Comparison of ENCODE assay signal across 8 cellular contexts in genomic region chr6:13874191-13874549, GRCh38. TPM values are rescaled to one million over a fixed set of nuclear protein-coding genes. Genes with fewer than 3 reads are reported as not detected.
DNase-seq lines count a peak whose midpoint lies in the region; ATAC-seq, FAIRE-seq and TF ChIP-seq lines count a peak whose summit lies in the region.

No MANE protein-coding gene starts in this region.

- H3K27ac ChIP-seq in heart right ventricle (no peak overlapping the region), astrocyte (ENCODE audit: low read depth, low read length) (no peak overlapping the region), mesodermal cell (ENCODE audit: low read depth, low read length, severe bottlenecking) (no peak overlapping the region), vagina (no peak overlapping the region)

- ATAC-seq in heart right ventricle (no peak), left cardiac atrium (no peak), HG02870 (IDR thresholded peaks at IDR 0.05; ENCODE audit: unreplicated experiment) (no peak)

- H2AFZ ChIP-seq in astrocyte (ENCODE audit: low read depth, low read length): peak overlapping the region; percentile 91

- peaks cover 0 to 2% (median 0%) of the 10 kb centered on the region in 7 donors for H3K27me3 ChIP-seq in heart right ventricle
- H3K27me3 ChIP-seq in astrocyte (ENCODE audit: insufficient read depth, low read length): peaks cover 3% of the 10 kb centered on the region
- no peaks in the 10 kb centered on the region for H3K27me3 ChIP-seq in vagina

- H3K9me3 Mint-ChIP-seq in astrocyte (ENCODE audit: unreplicated experiment): peaks cover 4% of the 10 kb centered on the region

- no peak for TF ChIP-seq CTCF in heart right ventricle (IDR thresholded peaks at IDR 0.05)
- no peak for TF ChIP-seq CTCF in astrocyte (IDR thresholded peaks at IDR 0.05; ENCODE audit: insufficient read depth, low read depth, low read length)
- TF ChIP-seq CTCF in vagina (IDR thresholded peaks at IDR 0.05): no peak

- H3K4me3 ChIP-seq in heart right ventricle (peak overlapping the region in 8 of 10 donors; percentile 38 to 64 (median 54)), astrocyte (ENCODE audit: insufficient read depth, low read depth, low read length) (peak overlapping the region; percentile 51), mesodermal cell (ENCODE audit: extremely low read depth, insufficient read depth, low read length, poor library complexity, severe bottlenecking) (peak overlapping the region; percentile 6), vagina (peak overlapping the region; percentile 45 to 47)

- DNase-seq in heart right ventricle (no peak), left cardiac atrium (no peak), astrocyte (ENCODE audit: low read depth) (no peak), vagina (ENCODE audit: extremely low spot score in 2 of 2) (no peak), glomerular visceral epithelial cell (ENCODE audit: extremely low spot score) (no peak), GM12892 (ENCODE audit: insufficient read length) (no peak)

- TF ChIP-seq POLR2A in vagina (IDR thresholded peaks at IDR 0.05) (no peak), GM12892 (IDR thresholded peaks at IDR 0.05; ENCODE audit: low read depth, low read length) (no peak)

- peaks cover 0 to 9% (median 0%) of the 10 kb centered on the region in 11 donors for H3K9me3 ChIP-seq in heart right ventricle
- no peaks in the 10 kb centered on the region for H3K9me3 ChIP-seq in astrocyte (ENCODE audit: insufficient read depth, low read depth, low read length)
- H3K9me3 ChIP-seq in mesodermal cell (ENCODE audit: control insufficient read depth, low read length): no peaks in the 10 kb centered on the region
- no peaks in the 10 kb centered on the region for H3K9me3 ChIP-seq in vagina

- peak overlapping the region; percentile 94 for H3K4me2 ChIP-seq in astrocyte (ENCODE audit: low read length)

- H4K20me1 ChIP-seq in astrocyte (ENCODE audit: insufficient read depth, low read length): no peaks in the 10 kb centered on the region

- no peak overlapping the region for H3K27ac Mint-ChIP-seq in astrocyte (ENCODE audit: unreplicated experiment)

- H3K4me1 Mint-ChIP-seq in astrocyte (ENCODE audit: low read depth, unreplicated experiment): peaks cover 4% of the 10 kb centered on the region

- no peaks in the 10 kb centered on the region for H3K36me3 ChIP-seq in heart right ventricle
- no peaks in the 10 kb centered on the region for H3K36me3 ChIP-seq in astrocyte (ENCODE audit: insufficient read depth, low read length)
- H3K36me3 ChIP-seq in mesodermal cell (ENCODE audit: control insufficient read depth, insufficient read depth, low read length): no peaks in the 10 kb centered on the region
- H3K36me3 ChIP-seq in vagina: no peaks in the 10 kb centered on the region

- FAIRE-seq in astrocyte (lab: Jason Lieb, UNC): no peak
- no peak for FAIRE-seq in GM12892 (lab: Jason Lieb, UNC)

- H3K9ac ChIP-seq in astrocyte (ENCODE audit: low read length): no peak overlapping the region

- H3K4me1 ChIP-seq in heart right ventricle (peaks cover 7 to 16% (median 10%) of the 10 kb centered on the region in 9 donors), astrocyte (ENCODE audit: insufficient read depth, low read length) (peaks cover 14% of the 10 kb centered on the region), mesodermal cell (ENCODE audit: control insufficient read depth, insufficient read depth, low read length, poor library complexity, severe bottlenecking) (peaks cover 3% of the 10 kb centered on the region), vagina (peaks cover 14% of the 10 kb centered on the region)

- H3K79me2 ChIP-seq in astrocyte (ENCODE audit: insufficient read depth, low read length): no peaks in the 10 kb centered on the region

- no peaks in the 10 kb centered on the region for H3K36me3 Mint-ChIP-seq in astrocyte (ENCODE audit: low read depth, unreplicated experiment)

- peak overlapping the region; percentile 50 for H3K4me3 Mint-ChIP-seq in astrocyte (ENCODE audit: unreplicated experiment)

- WGBS in heart right ventricle, 2 donors: 85 to 86% methylated on average over 8 of the region's 8 CpGs
- WGBS in mesodermal cell (ENCODE audit: insufficient coverage in 2 of 2), 2 experiments: 88 to 92% methylated on average over 7 of the region's 8 CpGs

- H3K27me3 Mint-ChIP-seq in astrocyte (ENCODE audit: low read depth, unreplicated experiment): peaks cover 12% of the 10 kb centered on the region

- intact Hi-C loops in heart right ventricle (cut with DNase I): loop anchor here in 3 of 10 donors (5.0 to 10.0 kb wide), 2 partner anchors 57 to 79 kb away; no protein-coding TSS in a partner anchor
- intact Hi-C loops in left cardiac atrium (cut with DNase I): loop anchor here in 1 of 2 donors (10.0 kb wide), 1 partner anchor 79 kb away; no protein-coding TSS in a partner anchor
- intact Hi-C loops in vagina (cut with DNase I): no loop called here

RNA-seq across cellular contexts. Expression of gene RNF182, which starts 50.6 kb away (rescaled TPM):
- total RNA-seq in heart right ventricle (under 1 TPM in 1 of 10 donors, not detected in 9; 0.07 TPM), left cardiac atrium (under 1 TPM; 0.21 to 0.81 TPM), astrocyte (5.4 and 8.3 TPM in 2 replicates), vagina (2.2 TPM)
- under 1 TPM in 1 of 2 donors, not detected in 1; 0.06 TPM for polyA plus RNA-seq in heart right ventricle
- polyA plus RNA-seq in mesodermal cell (2013, experiment 1 of 2): 6.0 TPM
- 6.0 TPM for polyA plus RNA-seq in mesodermal cell (2013, experiment 2 of 2)
- not detected for polyA plus RNA-seq in GM12892 (2012; ENCODE audit: missing spikeins)

RNA-seq across cellular contexts. Expression of gene MCUR1, which starts 59.8 kb away (rescaled TPM):
- total RNA-seq in heart right ventricle (10 to 100 TPM; 25.2 to 40.8 (median 32.7) TPM), left cardiac atrium (10 to 100 TPM; 21.1 to 25.9 TPM), astrocyte (21.5 and 21.8 TPM in 2 replicates), vagina (15.0 TPM)
- 10 to 100 TPM; 17.2 to 81.6 TPM for polyA plus RNA-seq in heart right ventricle
- 25.6 TPM for polyA plus RNA-seq in mesodermal cell (2013, experiment 1 of 2)
- polyA plus RNA-seq in mesodermal cell (2013, experiment 2 of 2): 32.1 TPM
- polyA plus RNA-seq in GM12892 (2012; ENCODE audit: missing spikeins): 12.0 TPM
